Comparison of ENCODE assay signal across 5 cellular contexts in genomic region chr12:54098644-54099043, GRCh38. TPM values are rescaled to one million over a fixed set of nuclear protein-coding genes. Genes with fewer than 3 reads are reported as not detected.
"Had no signal": no experiment of that assay in that cellular context is flagged by ENCODE, and none has a peak within 500 bp of the region (broad histone marks: within the 10 kb centered on the region; RNA-seq: fewer than 3 reads in every experiment).

No MANE protein-coding gene starts in this region.

RNA-seq across cellular contexts. Expression of gene HOXC4, which starts 45.0 kb away (rescaled TPM):
- total RNA-seq: left ventricle myocardium inferior, left ventricle myocardium superior, liver, lung microvascular endothelial cell had no signal
- polyA plus RNA-seq: naive thymus-derived CD4-positive, alpha-beta T cell had no signal
